Comparison of ENCODE assay signal across 8 cellular contexts in genomic region chr22:21641795-21642583, GRCh38. TPM values are rescaled to one million over a fixed set of nuclear protein-coding genes. Genes with fewer than 3 reads are reported as not detected.
DNase-seq lines count a peak whose midpoint lies in the region; ATAC-seq and TF ChIP-seq lines count a peak whose summit lies in the region.

A gene with protein sequence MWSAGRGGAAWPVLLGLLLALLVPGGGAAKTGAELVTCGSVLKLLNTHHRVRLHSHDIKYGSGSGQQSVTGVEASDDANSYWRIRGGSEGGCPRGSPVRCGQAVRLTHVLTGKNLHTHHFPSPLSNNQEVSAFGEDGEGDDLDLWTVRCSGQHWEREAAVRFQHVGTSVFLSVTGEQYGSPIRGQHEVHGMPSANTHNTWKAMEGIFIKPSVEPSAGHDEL (plus strand): TSS chr22:21642302. CDS start chr22:21642337, 35 bp downstream.

- H3K36me3 Mint-ChIP-seq in natural killer cell treated with Interleukin-12 subunit alpha and Interleukin-12 subunit beta and Interleukin-15 and Interleukin-18, amount 100 ng/mL, for 72 hours, result peaks cover 15% of the 10 kb centered on the region

- no peak for TF ChIP-seq CTCF in fibroblast of pulmonary artery (IDR thresholded peaks at IDR 0.05; ENCODE audit: low read length, missing control alignments)

- in situ Hi-C loops in G401 (cut with HindIII; ENCODE audit: low sequenced_read_pairs) (no loop called here), HAP-1 (cut with MboI; ENCODE audit: low sequenced_read_pairs) (no loop called here)

- H3K4me3 Mint-ChIP-seq in natural killer cell treated with Interleukin-12 subunit alpha and Interleukin-12 subunit beta and Interleukin-15 and Interleukin-18, amount 100 ng/mL, for 72 hours, result peak within 1 kb of the TSS; percentile 98

- H3K9me3 Mint-ChIP-seq in natural killer cell treated with Interleukin-12 subunit alpha and Interleukin-12 subunit beta and Interleukin-15 and Interleukin-18, amount 100 ng/mL, for 72 hours, result no peaks in the 10 kb centered on the region

- H3K9me3 ChIP-seq in HAP-1 (no peaks in the 10 kb centered on the region), MG63 (no peaks in the 10 kb centered on the region)

- H3K4me3 ChIP-seq in HAP-1 (peak within 1 kb of the TSS; percentile 75), MG63 (peak within 1 kb of the TSS; percentile 88), fibroblast of pulmonary artery (replicated peaks; ENCODE audit: low read depth, low read length) (peak within 1 kb of the TSS; percentile 75)

- H3K27me3 ChIP-seq in HAP-1 (ENCODE audit: low read depth), result no peaks in the 10 kb centered on the region
- no peaks in the 10 kb centered on the region for H3K27me3 ChIP-seq in MG63

- H3K27me3 Mint-ChIP-seq in natural killer cell treated with Interleukin-12 subunit alpha and Interleukin-12 subunit beta and Interleukin-15 and Interleukin-18, amount 100 ng/mL, for 72 hours, result no peaks in the 10 kb centered on the region

- peaks cover 26 to 32% of the 10 kb centered on the region in 2 donors for H3K4me1 Mint-ChIP-seq in natural killer cell treated with Interleukin-12 subunit alpha and Interleukin-12 subunit beta and Interleukin-15 and Interleukin-18, amount 100 ng/mL, for 72 hours (ENCODE audit: low read depth in 2 of 2)

- H3K36me3 ChIP-seq in HAP-1 (replicated peaks) (peaks cover 31% of the 10 kb centered on the region), MG63 (peaks cover 8% of the 10 kb centered on the region; the same call in 1 of the 2 replicates)

- DNase-seq in G401 (ENCODE audit: low spot score), result peak; percentile 99
- peak; percentile 99 for DNase-seq in HAP-1 (ENCODE audit: low spot score in 2 of 2)
- DNase-seq in MG63, result peak; percentile 98
- peak; percentile 96 to 97 for DNase-seq in SHP77 (lab: John Stamatoyannopoulos, UW)
- DNase-seq in activated T-helper 9 cell treated with anti-CD3 and anti-CD28 coated beads, Interleukin-2, amount 50 U/mL, for 16 hours (ENCODE audit: low read depth), result peak; percentile 98
- peak; percentile 99 for DNase-seq in fibroblast of pulmonary artery (ENCODE audit: low read depth)
- DNase-seq in natural killer cell treated with Interleukin-12 subunit alpha and Interleukin-12 subunit beta and Interleukin-15 and Interleukin-18, amount 100 ng/mL, for 72 hours (ENCODE audit: low spot score), result peak; percentile 99
- DNase-seq in stimulated activated naive CD4-positive, alpha-beta T cell treated with Interleukin-2 at 50 U/mL for 16 hours (lab: John Stamatoyannopoulos, UW), result peak; percentile 98

- H3K4me1 ChIP-seq in HAP-1, result peaks cover 11% of the 10 kb centered on the region

- peak within 1 kb of the TSS; percentile 79 to 88 for H3K27ac Mint-ChIP-seq in natural killer cell treated with Interleukin-12 subunit alpha and Interleukin-12 subunit beta and Interleukin-15 and Interleukin-18, amount 100 ng/mL, for 72 hours

- ATAC-seq in natural killer cell treated with Interleukin-12 subunit alpha and Interleukin-12 subunit beta and Interleukin-15 and Interleukin-18, amount 100 ng/mL, for 72 hours, result peak; percentile 99

RNA-seq across cellular contexts. Expression of the gene that starts here (rescaled TPM):
- total RNA-seq in G401 (2014; rRNA removed; shearing (Covaris generic)), result 39.7 and 49.4 TPM in 2 replicates
- total RNA-seq in MG63 (2014; rRNA removed; shearing (Covaris generic); ENCODE audit: low replicate concordance), result 13.9 and 40.9 TPM in 2 replicates
- total RNA-seq in natural killer cell treated with Interleukin-12 subunit alpha and Interleukin-12 subunit beta and Interleukin-15 and Interleukin-18, amount 100 ng/mL, for 72 hours, result 100 to 1,000 TPM; 102 to 127 TPM

Comparison
In these comparisons a context has a peak if more than half of its experiments do, and no peak if none do; other contexts are left out.
1. Peak in every context shown above with its lines: DNase-seq, ATAC-seq and H3K4me3 ChIP-seq.